ENCODE assay signal across 7 cellular contexts in genomic region chr14:74945852-74946658, GRCh38. TPM values are rescaled to one million over a fixed set of nuclear protein-coding genes. Genes with fewer than 3 reads are reported as not detected.
DNase-seq lines count a peak whose midpoint lies in the region; TF ChIP-seq lines count a peak whose summit lies in the region.

No MANE protein-coding gene starts in this region.

- no peaks in the 10 kb centered on the region for H3K9me3 ChIP-seq in SK-N-MC (ENCODE audit: low read depth, low read length)

- DNase-seq in LNCaP clone FGC (ENCODE audit: low read depth): peak; percentile 42
- no peak for DNase-seq in SK-N-MC (ENCODE audit: low read depth, low spot score)
- peak; percentile 87 for DNase-seq in activated naive CD4-positive, alpha-beta T cell treated with anti-CD3 and anti-CD28 coated beads for 36 hours
- peak; percentile 74 for DNase-seq in glomerular visceral epithelial cell (ENCODE audit: extremely low spot score)
- DNase-seq in posterior cingulate gyrus: peak; percentile 44 to 96 (median 83)
- peak; percentile 84 for DNase-seq in ureter (ENCODE audit: low spot score)

- peaks cover 26% of the 10 kb centered on the region for H3K4me1 Mint-ChIP-seq in activated naive CD4-positive, alpha-beta T cell treated with anti-CD3 and anti-CD28 coated beads for 36 hours (ENCODE audit: low read depth)

- intact Hi-C loops in activated naive CD4-positive, alpha-beta T cell treated with anti-CD3 and anti-CD28 coated beads for 36 hours (cut with micrococcal nuclease): loop anchor here (1.0 to 10.0 kb wide), 5 partner anchors 56 to 709 kb away; partner anchors contain the start of gene EIF2B2
- intact Hi-C loops in posterior cingulate gyrus (cut with DNase I): loop anchor here (1.0 to 5.0 kb wide), 2 partner anchors 56 to 142 kb away; partner anchors contain the start of gene EIF2B2

- no peaks in the 10 kb centered on the region for H3K9me3 Mint-ChIP-seq in activated naive CD4-positive, alpha-beta T cell treated with anti-CD3 and anti-CD28 coated beads for 36 hours

- H3K4me3 ChIP-seq in GM12875 (ENCODE audit: low read depth, low read length): no peak overlapping the region
- H3K4me3 ChIP-seq in LNCaP clone FGC (ENCODE audit: low read depth, low read length): peak overlapping the region; percentile 12; the same call in 1 of the 2 replicates
- H3K4me3 ChIP-seq in SK-N-MC: no peak overlapping the region

- H3K27ac Mint-ChIP-seq in activated naive CD4-positive, alpha-beta T cell treated with anti-CD3 and anti-CD28 coated beads for 36 hours: peak overlapping the region; percentile 62

- peak overlapping the region; percentile 50 for H3K4me3 Mint-ChIP-seq in activated naive CD4-positive, alpha-beta T cell treated with anti-CD3 and anti-CD28 coated beads for 36 hours

- no peaks in the 10 kb centered on the region for H3K36me3 Mint-ChIP-seq in activated naive CD4-positive, alpha-beta T cell treated with anti-CD3 and anti-CD28 coated beads for 36 hours (ENCODE audit: low read depth)

- CTCF ChIA-PET in activated naive CD4-positive, alpha-beta T cell treated with anti-CD3 and anti-CD28 coated beads for 36 hours (lab: Charles Lee): interaction anchor here (0.7 to 5.9 kb wide), 24 partner anchors 9 to 322 kb away, joined by 3 to 75 read pairs (median 4); partner anchors contain the start of genes ACYP1, EIF2B2 and PGF

- peaks cover under 1% of the 10 kb centered on the region for H3K27me3 Mint-ChIP-seq in activated naive CD4-positive, alpha-beta T cell treated with anti-CD3 and anti-CD28 coated beads for 36 hours (ENCODE audit: low read depth)

- TF ChIP-seq CTCF in GM12875 (IDR thresholded peaks at IDR 0.05; ENCODE audit: borderline replicate concordance, insufficient read depth, low read depth, low read length): peak; percentile 98
- TF ChIP-seq CTCF in LNCaP clone FGC (IDR thresholded peaks at IDR 0.05; ENCODE audit: control insufficient read depth, extremely low read depth, insufficient read depth): peak; percentile 95

- H3K27ac ChIP-seq in SK-N-MC: 0 out of 2 replicates have a peak overlapping the region, but pooled peaks have one; percentile 19

- no peaks in the 10 kb centered on the region; the same call in 1 of the 2 replicates for H3K36me3 ChIP-seq in SK-N-MC (ENCODE audit: insufficient read depth, low read length)

- H3K9ac ChIP-seq in SK-N-MC (ENCODE audit: insufficient read length): no peak overlapping the region

RNA-seq across cellular contexts. Expression of gene PGF, which starts 9.3 kb away (rescaled TPM):
- total RNA-seq in activated naive CD4-positive, alpha-beta T cell treated with anti-CD3 and anti-CD28 coated beads for 36 hours: under 1 TPM in 1 of 2 experiments, not detected in 1; 0.10 TPM
- total RNA-seq in ureter: 4.4 TPM

RNA-seq across cellular contexts. Expression of gene RPS6KL1, which starts 23.0 kb away (rescaled TPM):
- total RNA-seq in activated naive CD4-positive, alpha-beta T cell treated with anti-CD3 and anti-CD28 coated beads for 36 hours: 1 to 10 TPM; 4.5 to 6.8 TPM
- 10.7 TPM for total RNA-seq in ureter

RNA-seq across cellular contexts. Expression of gene EIF2B2, which starts 56.7 kb away (rescaled TPM):
- 10 to 100 TPM; 64.8 to 65.4 TPM for total RNA-seq in activated naive CD4-positive, alpha-beta T cell treated with anti-CD3 and anti-CD28 coated beads for 36 hours
- 39.2 TPM for total RNA-seq in ureter
